ENCODE assay signal across 8 cellular contexts in genomic region chr6:25991785-25992412, GRCh38. TPM values are rescaled to one million over a fixed set of nuclear protein-coding genes. Genes with fewer than 3 reads are reported as not detected.
DNase-seq lines count a peak whose midpoint lies in the region; ATAC-seq lines count a peak whose summit lies in the region.

No MANE protein-coding gene starts in this region.

- H3K4me1 Mint-ChIP-seq in activated CD8-positive, alpha-beta T cell treated with anti-CD3 and anti-CD28 coated beads, Interleukin-2, amount 10 ng/mL, durations not matched to agents 7 days and 5 days (ENCODE audit: low read depth): peaks cover 29% of the 10 kb centered on the region
- peaks cover 13 to 20% of the 10 kb centered on the region in 2 donors for H3K4me1 Mint-ChIP-seq in effector memory CD8-positive, alpha-beta T cell (ENCODE audit: low read depth in 2 of 2)

- peak; percentile 92 to 93 for DNase-seq in AML-193 (lab: John Stamatoyannopoulos, UW)
- peak; percentile 45 for DNase-seq in GM19238 (ENCODE audit: insufficient read length, low spot score)
- DNase-seq in NCI-H748 (lab: John Stamatoyannopoulos, UW; ENCODE audit: unreplicated experiment): peak; percentile 88
- DNase-seq in activated CD8-positive, alpha-beta T cell treated with anti-CD3 and anti-CD28 coated beads, Interleukin-2, amount 10 ng/mL, durations not matched to agents 7 days and 5 days: peak; percentile 62
- peak; percentile 30 to 39 (median 34) for DNase-seq in effector memory CD8-positive, alpha-beta T cell
- peak; percentile 60 to 64 for DNase-seq in lung microvascular endothelial cell (ENCODE audit: low read depth in 2 of 2)
- DNase-seq in stimulated activated CD4-positive, alpha-beta T cell treated with anti-CD3 and anti-CD28 coated beads, TNF-alpha, amount 100 ng/mL, for 24 hours (ENCODE audit: low read depth in 3 of 3): peak in 2 of 3 experiments; percentile 16 to 33

- no peaks in the 10 kb centered on the region for H3K9me3 Mint-ChIP-seq in activated CD8-positive, alpha-beta T cell treated with anti-CD3 and anti-CD28 coated beads, Interleukin-2, amount 10 ng/mL, durations not matched to agents 7 days and 5 days (ENCODE audit: insufficient read depth)
- no peaks in the 10 kb centered on the region for H3K9me3 Mint-ChIP-seq in effector memory CD8-positive, alpha-beta T cell

- H3K4me3 Mint-ChIP-seq in activated CD8-positive, alpha-beta T cell treated with anti-CD3 and anti-CD28 coated beads, Interleukin-2, amount 10 ng/mL, durations not matched to agents 7 days and 5 days: peak overlapping the region; percentile 96
- peak overlapping the region; percentile 92 for H3K4me3 Mint-ChIP-seq in effector memory CD8-positive, alpha-beta T cell

- no peaks in the 10 kb centered on the region for H3K27me3 Mint-ChIP-seq in activated CD8-positive, alpha-beta T cell treated with anti-CD3 and anti-CD28 coated beads, Interleukin-2, amount 10 ng/mL, durations not matched to agents 7 days and 5 days (ENCODE audit: low read depth)
- H3K27me3 Mint-ChIP-seq in effector memory CD8-positive, alpha-beta T cell: no peaks in the 10 kb centered on the region

- peak overlapping the region; percentile 96 for H3K27ac Mint-ChIP-seq in activated CD8-positive, alpha-beta T cell treated with anti-CD3 and anti-CD28 coated beads, Interleukin-2, amount 10 ng/mL, durations not matched to agents 7 days and 5 days
- H3K27ac Mint-ChIP-seq in effector memory CD8-positive, alpha-beta T cell: peak overlapping the region; percentile 92 to 93

- CTCF ChIA-PET in activated CD8-positive, alpha-beta T cell treated with anti-CD3 and anti-CD28 coated beads, Interleukin-2, amount 10 ng/mL, durations not matched to agents 7 days and 5 days (lab: Charles Lee): interaction anchor here (0.7 to 5.0 kb wide), 36 partner anchors 10 to 1083 kb away, joined by 3 to 79 read pairs (median 5); partner anchors contain the start of gene TRIM38

- POLR2A ChIA-PET in activated CD8-positive, alpha-beta T cell treated with anti-CD3 and anti-CD28 coated beads, Interleukin-2, amount 10 ng/mL, durations not matched to agents 7 days and 5 days (lab: Charles Lee): interaction anchor here (0.6 to 6.3 kb wide), 13 partner anchors 10 to 181 kb away, joined by 3 to 65 read pairs (median 6); partner anchors contain the start of gene TRIM38

- peaks cover 19% of the 10 kb centered on the region for H3K36me3 Mint-ChIP-seq in activated CD8-positive, alpha-beta T cell treated with anti-CD3 and anti-CD28 coated beads, Interleukin-2, amount 10 ng/mL, durations not matched to agents 7 days and 5 days (ENCODE audit: low read depth)
- H3K36me3 Mint-ChIP-seq in effector memory CD8-positive, alpha-beta T cell (ENCODE audit: insufficient read depth): peaks cover 18% of the 10 kb centered on the region

- peak; percentile 30 for ATAC-seq in HG03280 (IDR thresholded peaks at IDR 0.05; ENCODE audit: unreplicated experiment)
- ATAC-seq in activated CD8-positive, alpha-beta T cell treated with anti-CD3 and anti-CD28 coated beads, Interleukin-2, amount 10 ng/mL, durations not matched to agents 7 days and 5 days: peak; percentile 44
- ATAC-seq in effector memory CD8-positive, alpha-beta T cell (replicated peaks): peak; percentile 48

RNA-seq across cellular contexts. Expression of gene TRIM38, which starts 29.3 kb away (rescaled TPM):
- total RNA-seq in activated CD8-positive, alpha-beta T cell treated with anti-CD3 and anti-CD28 coated beads, Interleukin-2, amount 10 ng/mL, durations not matched to agents 7 days and 5 days: 10 to 100 TPM; 19.1 to 19.5 TPM
- total RNA-seq in lung microvascular endothelial cell: 4.8 and 5.9 TPM in 2 replicates

Comparison
In these comparisons a context has a peak if more than half of its experiments do, and no peak if none do; other contexts are left out.
1. Peak in every context shown above with its lines: DNase-seq and ATAC-seq.
2. DNase-seq: peak in every context shown above with its lines; median percentile 92 in AML-193; 88 in NCI-H748; 62 in activated CD8-positive, alpha-beta T cell treated with anti-CD3 and anti-CD28 coated beads, Interleukin-2, amount 10 ng/mL, durations not matched to agents 7 days and 5 days; 62 in lung microvascular endothelial cell; 45 in GM19238; 34 in effector memory CD8-positive, alpha-beta T cell; 24 in stimulated activated CD4-positive, alpha-beta T cell treated with anti-CD3 and anti-CD28 coated beads, TNF-alpha, amount 100 ng/mL, for 24 hours.